Comparison of ENCODE assay signal across 7 cellular contexts in the genomic region with DNA sequence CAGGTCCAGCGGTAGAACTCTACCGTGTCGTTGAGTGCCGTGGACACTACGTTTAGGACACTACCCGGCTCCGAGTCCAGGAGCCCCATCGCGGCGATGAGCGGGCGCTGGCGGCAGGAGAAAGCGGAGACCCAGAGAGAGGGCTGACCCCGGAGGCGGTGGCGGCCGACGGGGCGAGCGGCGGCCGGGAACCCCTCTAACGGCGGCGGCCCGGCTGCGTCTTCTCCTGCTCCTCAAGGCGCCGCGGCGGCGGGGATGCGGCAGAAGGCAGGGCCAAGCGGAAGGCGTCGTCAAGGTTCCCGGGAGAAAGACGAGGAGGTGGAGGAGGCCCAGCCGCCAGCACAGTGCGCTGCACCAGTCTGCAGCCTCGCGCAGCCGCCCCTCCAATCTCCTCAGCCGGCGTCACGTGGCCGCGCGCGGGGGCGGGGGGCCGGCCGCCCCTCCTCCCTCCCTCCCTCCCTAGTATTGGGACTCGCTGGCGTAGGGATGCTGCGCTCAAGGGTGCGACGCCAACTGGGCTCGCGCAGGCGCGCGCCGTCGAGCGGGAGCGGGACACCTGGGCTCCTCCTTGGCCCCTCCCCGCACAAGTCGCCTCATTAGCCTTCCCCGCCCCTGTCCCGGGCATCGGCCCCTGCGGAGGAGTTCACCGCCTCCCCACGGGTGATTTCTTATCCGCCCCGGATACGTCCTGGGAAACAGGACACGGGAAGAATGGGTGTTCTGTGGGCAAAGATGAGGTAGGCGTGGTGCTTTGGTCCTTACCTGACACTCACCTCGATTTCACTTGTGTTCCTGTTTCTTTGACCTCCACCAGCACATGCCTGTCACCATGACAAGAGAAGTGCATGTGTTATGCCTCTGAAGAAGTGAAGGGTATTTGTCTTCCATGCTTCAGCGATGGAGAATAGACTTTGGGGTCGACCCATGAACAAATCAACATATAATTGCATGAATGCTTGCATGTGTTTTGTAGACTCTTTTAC. TPM values are rescaled to one million over a fixed set of nuclear protein-coding genes. Genes with fewer than 3 reads are reported as not detected.
DNase-seq lines count a peak whose midpoint lies in the region; ATAC-seq and TF ChIP-seq lines count a peak whose summit lies in the region.

A gene (minus strand): TSS at position 363 of the 983 bp plus-strand sequence. CDS start 274 bp downstream, at position 89.

- H3K27me3 Mint-ChIP-seq in activated T-helper 17 cell treated with anti-CD3 and anti-CD28 coated beads, Interleukin-2, amount 50 U/mL, for 72 hours, result no peaks in the 10 kb centered on the region
- peaks cover 28 to 46% of the 10 kb centered on the region in 2 donors for H3K27me3 Mint-ChIP-seq in natural killer cell (ENCODE audit: low read depth in 2 of 2)
- H3K27me3 Mint-ChIP-seq in stimulated activated naive CD8-positive, alpha-beta T cell treated with anti-CD3 and anti-CD28 coated beads, Interleukin-15, Interleukin-2, amounts not matched to agents 100 ng/mL and 50 ng/mL, for 24 hours, result peaks cover 43% of the 10 kb centered on the region

- H3K27ac Mint-ChIP-seq in activated T-helper 17 cell treated with anti-CD3 and anti-CD28 coated beads, Interleukin-2, amount 50 U/mL, for 72 hours, result peak within 1 kb of the TSS; percentile 88
- peak within 1 kb of the TSS in 1 of 2 donors; percentile 66 for H3K27ac Mint-ChIP-seq in natural killer cell
- H3K27ac Mint-ChIP-seq in stimulated activated naive CD8-positive, alpha-beta T cell treated with anti-CD3 and anti-CD28 coated beads, Interleukin-15, Interleukin-2, amounts not matched to agents 100 ng/mL and 50 ng/mL, for 24 hours, result peak within 1 kb of the TSS; percentile 49

- H3K9me3 Mint-ChIP-seq in activated T-helper 17 cell treated with anti-CD3 and anti-CD28 coated beads, Interleukin-2, amount 50 U/mL, for 72 hours, result no peaks in the 10 kb centered on the region
- H3K9me3 Mint-ChIP-seq in natural killer cell, result no peaks in the 10 kb centered on the region
- H3K9me3 Mint-ChIP-seq in stimulated activated naive CD8-positive, alpha-beta T cell treated with anti-CD3 and anti-CD28 coated beads, Interleukin-15, Interleukin-2, amounts not matched to agents 100 ng/mL and 50 ng/mL, for 24 hours, result no peaks in the 10 kb centered on the region

- H3K36me3 Mint-ChIP-seq in activated T-helper 17 cell treated with anti-CD3 and anti-CD28 coated beads, Interleukin-2, amount 50 U/mL, for 72 hours (ENCODE audit: low read depth), result no peaks in the 10 kb centered on the region
- no peaks in the 10 kb centered on the region for H3K36me3 Mint-ChIP-seq in natural killer cell
- H3K36me3 Mint-ChIP-seq in stimulated activated naive CD8-positive, alpha-beta T cell treated with anti-CD3 and anti-CD28 coated beads, Interleukin-15, Interleukin-2, amounts not matched to agents 100 ng/mL and 50 ng/mL, for 24 hours (ENCODE audit: low read depth), result no peaks in the 10 kb centered on the region

- DNase-seq in NCI-H82 treated with DMSO at 0.1 percent for 48 hours (lab: John Stamatoyannopoulos, UW; ENCODE audit: unreplicated experiment) (peak; percentile 47), fibroblast of mammary gland (ENCODE audit: low read depth) (peak; percentile 74), natural killer cell (no peak)

- intact Hi-C loops in natural killer cell (cut with micrococcal nuclease), result loop anchor here (2.0 to 5.0 kb wide), 2 partner anchors 57 to 1805 kb away; a partner anchor contains a TSS

- ATAC-seq in GM18867 (IDR thresholded peaks at IDR 0.05; ENCODE audit: unreplicated experiment) (peak; percentile 53), HG03432 (IDR thresholded peaks at IDR 0.05; ENCODE audit: unreplicated experiment) (peak; percentile 65), natural killer cell (peak; percentile 48 to 70 (median 62))
- peak; percentile 87 for ATAC-seq in activated T-helper 17 cell treated with anti-CD3 and anti-CD28 coated beads, Interleukin-2, amount 50 U/mL, for 72 hours (replicated peaks)

- peaks cover 36% of the 10 kb centered on the region for H3K4me1 Mint-ChIP-seq in activated T-helper 17 cell treated with anti-CD3 and anti-CD28 coated beads, Interleukin-2, amount 50 U/mL, for 72 hours
- H3K4me1 Mint-ChIP-seq in natural killer cell, result peaks cover 17 to 21% of the 10 kb centered on the region in 2 donors
- peaks cover 23% of the 10 kb centered on the region for H3K4me1 Mint-ChIP-seq in stimulated activated naive CD8-positive, alpha-beta T cell treated with anti-CD3 and anti-CD28 coated beads, Interleukin-15, Interleukin-2, amounts not matched to agents 100 ng/mL and 50 ng/mL, for 24 hours (ENCODE audit: low read depth)

- H3K4me3 ChIP-seq in fibroblast of mammary gland (ENCODE audit: control insufficient read depth, low read depth, low read length), result peak within 1 kb of the TSS; percentile 55

- H3K4me3 Mint-ChIP-seq in activated T-helper 17 cell treated with anti-CD3 and anti-CD28 coated beads, Interleukin-2, amount 50 U/mL, for 72 hours, result peak within 1 kb of the TSS; percentile 93
- peak within 1 kb of the TSS; percentile 82 for H3K4me3 Mint-ChIP-seq in natural killer cell
- peak within 1 kb of the TSS; percentile 82 for H3K4me3 Mint-ChIP-seq in stimulated activated naive CD8-positive, alpha-beta T cell treated with anti-CD3 and anti-CD28 coated beads, Interleukin-15, Interleukin-2, amounts not matched to agents 100 ng/mL and 50 ng/mL, for 24 hours

- TF ChIP-seq CTCF in fibroblast of mammary gland (conservative IDR thresholded peaks at IDR 0.05; ENCODE audit: control insufficient read depth, insufficient read depth, low read depth, low read length) (no peak), natural killer cell (IDR thresholded peaks at IDR 0.05) (no peak)

RNA-seq across cellular contexts. Expression of the gene that starts here (rescaled TPM):
- total RNA-seq in activated T-helper 17 cell treated with anti-CD3 and anti-CD28 coated beads, Interleukin-2, amount 50 U/mL, for 72 hours, result 1 to 10 TPM; 3.2 to 3.4 TPM
- not detected for total RNA-seq in natural killer cell

Comparison
In these comparisons a context has a peak if more than half of its experiments do, and no peak if none do; other contexts are left out.
1. Peak in ATAC-seq in natural killer cell; RNA of the gene not detected or under 1 TPM.